In the genomic region with DNA sequence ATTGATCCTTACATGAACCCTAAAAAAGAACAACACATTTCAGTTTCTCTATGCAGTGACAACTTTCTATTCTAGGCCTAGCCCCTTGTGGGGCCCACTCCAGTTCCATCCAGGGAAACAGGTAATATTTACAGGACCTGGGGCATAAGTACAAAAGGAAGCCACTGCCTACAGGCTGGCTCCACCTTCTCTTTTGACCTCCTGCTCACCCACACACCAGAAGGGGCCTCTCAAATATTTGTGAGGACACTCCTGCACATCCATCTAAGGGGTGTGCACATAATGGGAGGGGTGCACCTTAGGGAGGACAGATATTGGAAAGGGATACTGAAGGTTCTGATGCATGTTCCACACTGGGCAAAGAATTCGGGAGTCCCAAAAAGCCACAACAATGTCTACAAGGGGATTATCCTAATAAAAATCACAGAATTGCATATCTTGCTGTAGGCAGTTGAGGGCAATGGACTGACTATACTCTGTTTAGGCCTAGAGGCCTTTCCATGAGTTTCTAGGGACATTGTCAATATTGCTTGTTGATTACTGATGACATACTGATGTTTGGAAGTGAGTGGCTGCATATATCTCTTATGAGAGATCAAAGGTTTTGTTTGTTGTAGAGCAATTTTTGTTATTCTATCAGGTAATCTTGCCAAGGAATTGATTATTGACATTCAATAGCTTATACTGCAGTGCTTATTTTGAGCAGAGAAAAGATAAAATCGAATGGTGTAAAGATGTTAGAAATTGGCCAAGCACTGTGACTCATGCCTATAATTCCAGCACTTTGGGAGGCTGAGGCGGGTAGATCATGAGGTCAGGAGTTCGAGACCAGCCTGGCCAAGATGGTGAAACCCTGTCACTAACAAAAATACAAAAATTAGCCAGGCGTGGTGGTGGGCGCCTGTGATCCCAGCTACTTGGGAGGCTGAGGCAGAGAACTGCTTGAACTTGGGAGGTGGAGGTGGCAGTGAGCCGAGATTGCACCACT, we compare ENCODE assay signal across 1 cellular context.
TF ChIP-seq lines count a peak whose summit lies in the region.

No MANE protein-coding gene starts in this region.

TF ChIP-seq in HepG2, 621 proteins besides CTCF, POLR2A, EP300 and RAD21 (continued from another document and continues in another):
- TF ChIP-seq, protein P1, sequence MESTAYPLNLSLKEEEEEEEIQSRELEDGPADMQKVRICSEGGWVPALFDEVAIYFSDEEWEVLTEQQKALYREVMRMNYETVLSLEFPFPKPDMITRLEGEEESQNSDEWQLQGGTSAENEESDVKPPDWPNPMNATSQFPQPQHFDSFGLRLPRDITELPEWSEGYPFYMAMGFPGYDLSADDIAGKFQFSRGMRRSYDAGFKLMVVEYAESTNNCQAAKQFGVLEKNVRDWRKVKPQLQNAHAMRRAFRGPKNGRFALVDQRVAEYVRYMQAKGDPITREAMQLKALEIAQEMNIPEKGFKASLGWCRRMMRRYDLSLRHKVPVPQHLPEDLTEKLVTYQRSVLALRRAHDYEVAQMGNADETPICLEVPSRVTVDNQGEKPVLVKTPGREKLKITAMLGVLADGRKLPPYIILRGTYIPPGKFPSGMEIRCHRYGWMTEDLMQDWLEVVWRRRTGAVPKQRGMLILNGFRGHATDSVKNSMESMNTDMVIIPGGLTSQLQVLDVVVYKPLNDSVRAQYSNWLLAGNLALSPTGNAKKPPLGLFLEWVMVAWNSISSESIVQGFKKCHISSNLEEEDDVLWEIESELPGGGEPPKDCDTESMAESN (CRISPR knock-in tag; conservative IDR thresholded peaks at IDR 0.05), result peak; percentile 73
- TF ChIP-seq, protein P2, sequence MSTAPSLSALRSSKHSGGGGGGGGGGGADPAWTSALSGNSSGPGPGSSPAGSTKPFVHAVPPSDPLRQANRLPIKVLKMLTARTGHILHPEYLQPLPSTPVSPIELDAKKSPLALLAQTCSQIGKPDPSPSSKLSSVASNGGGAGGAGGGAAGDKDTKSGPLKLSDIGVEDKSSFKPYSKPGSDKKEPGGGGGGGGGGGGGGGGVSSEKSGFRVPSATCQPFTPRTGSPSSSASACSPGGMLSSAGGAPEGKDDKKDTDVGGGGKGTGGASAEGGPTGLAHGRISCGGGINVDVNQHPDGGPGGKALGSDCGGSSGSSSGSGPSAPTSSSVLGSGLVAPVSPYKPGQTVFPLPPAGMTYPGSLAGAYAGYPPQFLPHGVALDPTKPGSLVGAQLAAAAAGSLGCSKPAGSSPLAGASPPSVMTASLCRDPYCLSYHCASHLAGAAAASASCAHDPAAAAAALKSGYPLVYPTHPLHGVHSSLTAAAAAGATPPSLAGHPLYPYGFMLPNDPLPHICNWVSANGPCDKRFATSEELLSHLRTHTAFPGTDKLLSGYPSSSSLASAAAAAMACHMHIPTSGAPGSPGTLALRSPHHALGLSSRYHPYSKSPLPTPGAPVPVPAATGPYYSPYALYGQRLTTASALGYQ (CRISPR knock-in tag; IDR thresholded peaks at IDR 0.05), result peak; percentile 76
- TF ChIP-seq CC2D1A (CRISPR knock-in tag; IDR thresholded peaks at IDR 0.05), result no peak
- peak; percentile 58 for TF ChIP-seq NR2C2 (CRISPR knock-in tag; IDR thresholded peaks at IDR 0.05; ENCODE audit: borderline replicate concordance)
- TF ChIP-seq ZNF546 (CRISPR knock-in tag; conservative IDR thresholded peaks at IDR 0.05), result no peak
- no peak for TF ChIP-seq KDM5A (IDR thresholded peaks at IDR 0.05; ENCODE audit: borderline replicate concordance, low read length)
- no peak for TF ChIP-seq ZBTB7A (CRISPR knock-in tag; IDR thresholded peaks at IDR 0.05)
- TF ChIP-seq PHF20 (CRISPR knock-in tag; IDR thresholded peaks at IDR 0.05), result no peak
- TF ChIP-seq, protein P3, sequence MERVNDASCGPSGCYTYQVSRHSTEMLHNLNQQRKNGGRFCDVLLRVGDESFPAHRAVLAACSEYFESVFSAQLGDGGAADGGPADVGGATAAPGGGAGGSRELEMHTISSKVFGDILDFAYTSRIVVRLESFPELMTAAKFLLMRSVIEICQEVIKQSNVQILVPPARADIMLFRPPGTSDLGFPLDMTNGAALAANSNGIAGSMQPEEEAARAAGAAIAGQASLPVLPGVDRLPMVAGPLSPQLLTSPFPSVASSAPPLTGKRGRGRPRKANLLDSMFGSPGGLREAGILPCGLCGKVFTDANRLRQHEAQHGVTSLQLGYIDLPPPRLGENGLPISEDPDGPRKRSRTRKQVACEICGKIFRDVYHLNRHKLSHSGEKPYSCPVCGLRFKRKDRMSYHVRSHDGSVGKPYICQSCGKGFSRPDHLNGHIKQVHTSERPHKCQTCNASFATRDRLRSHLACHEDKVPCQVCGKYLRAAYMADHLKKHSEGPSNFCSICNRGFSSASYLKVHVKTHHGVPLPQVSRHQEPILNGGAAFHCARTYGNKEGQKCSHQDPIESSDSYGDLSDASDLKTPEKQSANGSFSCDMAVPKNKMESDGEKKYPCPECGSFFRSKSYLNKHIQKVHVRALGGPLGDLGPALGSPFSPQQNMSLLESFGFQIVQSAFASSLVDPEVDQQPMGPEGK (CRISPR knock-in tag; IDR thresholded peaks at IDR 0.05), result peak; percentile 92
- TF ChIP-seq PHF21A (CRISPR knock-in tag; IDR thresholded peaks at IDR 0.05), result peak; percentile 94
- TF ChIP-seq, protein P4, sequence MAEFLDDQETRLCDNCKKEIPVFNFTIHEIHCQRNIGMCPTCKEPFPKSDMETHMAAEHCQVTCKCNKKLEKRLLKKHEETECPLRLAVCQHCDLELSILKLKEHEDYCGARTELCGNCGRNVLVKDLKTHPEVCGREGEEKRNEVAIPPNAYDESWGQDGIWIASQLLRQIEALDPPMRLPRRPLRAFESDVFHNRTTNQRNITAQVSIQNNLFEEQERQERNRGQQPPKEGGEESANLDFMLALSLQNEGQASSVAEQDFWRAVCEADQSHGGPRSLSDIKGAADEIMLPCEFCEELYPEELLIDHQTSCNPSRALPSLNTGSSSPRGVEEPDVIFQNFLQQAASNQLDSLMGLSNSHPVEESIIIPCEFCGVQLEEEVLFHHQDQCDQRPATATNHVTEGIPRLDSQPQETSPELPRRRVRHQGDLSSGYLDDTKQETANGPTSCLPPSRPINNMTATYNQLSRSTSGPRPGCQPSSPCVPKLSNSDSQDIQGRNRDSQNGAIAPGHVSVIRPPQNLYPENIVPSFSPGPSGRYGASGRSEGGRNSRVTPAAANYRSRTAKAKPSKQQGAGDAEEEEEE (CRISPR knock-in tag; IDR thresholded peaks at IDR 0.05; ENCODE audit: borderline replicate concordance), result no peak
- 0 out of 2 replicates have a peak, but pooled peaks have one; percentile 15 for TF ChIP-seq NCOR1 (IDR thresholded peaks at IDR 0.05; ENCODE audit: borderline replicate concordance, low read length)
- TF ChIP-seq SYNCRIP (IDR thresholded peaks at IDR 0.05; ENCODE audit: insufficient read depth, low read depth, low read length), result no peak
- peak; percentile 54 for TF ChIP-seq CBX1 (IDR thresholded peaks at IDR 0.05; ENCODE audit: low read depth)
- no peak for TF ChIP-seq ZNF83 (CRISPR knock-in tag; IDR thresholded peaks at IDR 0.05; ENCODE audit: borderline replicate concordance)
- 0 out of 2 replicates have a peak, but pooled peaks have one; percentile 18 for TF ChIP-seq NCOA1 (CRISPR knock-in tag; IDR thresholded peaks at IDR 0.05)
- TF ChIP-seq, protein P5, sequence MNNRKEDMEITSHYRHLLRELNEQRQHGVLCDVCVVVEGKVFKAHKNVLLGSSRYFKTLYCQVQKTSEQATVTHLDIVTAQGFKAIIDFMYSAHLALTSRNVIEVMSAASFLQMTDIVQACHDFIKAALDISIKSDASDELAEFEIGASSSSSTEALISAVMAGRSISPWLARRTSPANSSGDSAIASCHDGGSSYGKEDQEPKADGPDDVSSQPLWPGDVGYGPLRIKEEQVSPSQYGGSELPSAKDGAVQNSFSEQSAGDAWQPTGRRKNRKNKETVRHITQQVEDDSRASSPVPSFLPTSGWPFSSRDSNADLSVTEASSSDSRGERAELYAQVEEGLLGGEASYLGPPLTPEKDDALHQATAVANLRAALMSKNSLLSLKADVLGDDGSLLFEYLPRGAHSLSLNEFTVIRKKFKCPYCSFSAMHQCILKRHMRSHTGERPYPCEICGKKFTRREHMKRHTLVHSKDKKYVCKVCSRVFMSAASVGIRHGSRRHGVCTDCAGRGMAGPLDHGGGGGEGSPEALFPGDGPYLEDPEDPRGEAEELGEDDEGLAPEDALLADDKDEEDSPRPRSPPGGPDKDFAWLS (CRISPR knock-in tag; IDR thresholded peaks at IDR 0.05; ENCODE audit: borderline replicate concordance), result no peak
- TF ChIP-seq STAG1 (CRISPR knock-in tag; IDR thresholded peaks at IDR 0.05), result no peak
- TF ChIP-seq ZNF674 (CRISPR knock-in tag; IDR thresholded peaks at IDR 0.05; ENCODE audit: low read depth), result no peak
- TF ChIP-seq SRSF1 (optimal IDR thresholded peaks at IDR 0.05; ENCODE audit: low read depth, low read length), result no peak
- no peak for TF ChIP-seq PLRG1 (conservative IDR thresholded peaks at IDR 0.05)
- peak; percentile 77; the same call in 1 of the 2 replicates for TF ChIP-seq CBFB (CRISPR knock-in tag; IDR thresholded peaks at IDR 0.05)
- TF ChIP-seq SNAI1 (CRISPR knock-in tag; IDR thresholded peaks at IDR 0.05; ENCODE audit: borderline replicate concordance), result no peak
- no peak for TF ChIP-seq JUND (CRISPR knock-in tag; IDR thresholded peaks at IDR 0.05)
- peak; percentile 59; the same call in 1 of the 2 replicates for TF ChIP-seq ZNF780A (CRISPR knock-in tag; IDR thresholded peaks at IDR 0.05)
- peak; percentile 81; the same call in 1 of the 2 replicates for TF ChIP-seq ZSCAN30 (CRISPR knock-in tag; IDR thresholded peaks at IDR 0.05)
- no peak for TF ChIP-seq YEATS4 (CRISPR knock-in tag; IDR thresholded peaks at IDR 0.05; ENCODE audit: borderline replicate concordance)
- TF ChIP-seq, protein P6, sequence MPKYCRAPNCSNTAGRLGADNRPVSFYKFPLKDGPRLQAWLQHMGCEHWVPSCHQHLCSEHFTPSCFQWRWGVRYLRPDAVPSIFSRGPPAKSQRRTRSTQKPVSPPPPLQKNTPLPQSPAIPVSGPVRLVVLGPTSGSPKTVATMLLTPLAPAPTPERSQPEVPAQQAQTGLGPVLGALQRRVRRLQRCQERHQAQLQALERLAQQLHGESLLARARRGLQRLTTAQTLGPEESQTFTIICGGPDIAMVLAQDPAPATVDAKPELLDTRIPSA (CRISPR knock-in tag; IDR thresholded peaks at IDR 0.05; ENCODE audit: borderline replicate concordance), result no peak
- no peak for TF ChIP-seq PHB2 (IDR thresholded peaks at IDR 0.05; ENCODE audit: partially characterized antibody)
- no peak for TF ChIP-seq ZNF383 (CRISPR knock-in tag; IDR thresholded peaks at IDR 0.05; ENCODE audit: borderline replicate concordance)
- no peak for TF ChIP-seq KLF13 (CRISPR knock-in tag; IDR thresholded peaks at IDR 0.05)
- peak; percentile 45; the same call in 1 of the 2 replicates for TF ChIP-seq ZNF121 (CRISPR knock-in tag; IDR thresholded peaks at IDR 0.05)
- TF ChIP-seq NR2F2 (IDR thresholded peaks at IDR 0.05; ENCODE audit: borderline replicate concordance, low read depth), result 0 out of 2 replicates have a peak, but pooled peaks have one; percentile 80
- TF ChIP-seq, protein P7, sequence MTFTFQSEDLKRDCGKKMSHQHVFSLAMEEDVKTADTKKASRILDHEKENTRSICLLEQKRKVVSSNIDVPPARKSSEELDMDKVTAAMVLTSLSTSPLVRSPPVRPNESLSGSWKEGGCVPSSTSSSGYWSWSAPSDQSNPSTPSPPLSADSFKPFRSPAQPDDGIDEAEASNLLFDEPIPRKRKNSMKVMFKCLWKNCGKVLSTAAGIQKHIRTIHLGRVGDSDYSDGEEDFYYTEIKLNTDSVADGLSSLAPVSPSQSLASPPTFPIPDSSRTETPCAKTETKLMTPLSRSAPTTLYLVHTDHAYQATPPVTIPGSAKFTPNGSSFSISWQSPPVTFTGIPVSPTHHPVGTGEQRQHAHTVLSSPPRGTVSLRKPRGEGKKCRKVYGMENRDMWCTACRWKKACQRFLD (CRISPR knock-in tag; IDR thresholded peaks at IDR 0.05; ENCODE audit: borderline replicate concordance), result no peak
- TF ChIP-seq NFKB2 (CRISPR knock-in tag; IDR thresholded peaks at IDR 0.05; ENCODE audit: borderline replicate concordance), result no peak
- TF ChIP-seq SNRNP70 (IDR thresholded peaks at IDR 0.05; ENCODE audit: low read depth, low read length), result no peak
- TF ChIP-seq, protein P8, sequence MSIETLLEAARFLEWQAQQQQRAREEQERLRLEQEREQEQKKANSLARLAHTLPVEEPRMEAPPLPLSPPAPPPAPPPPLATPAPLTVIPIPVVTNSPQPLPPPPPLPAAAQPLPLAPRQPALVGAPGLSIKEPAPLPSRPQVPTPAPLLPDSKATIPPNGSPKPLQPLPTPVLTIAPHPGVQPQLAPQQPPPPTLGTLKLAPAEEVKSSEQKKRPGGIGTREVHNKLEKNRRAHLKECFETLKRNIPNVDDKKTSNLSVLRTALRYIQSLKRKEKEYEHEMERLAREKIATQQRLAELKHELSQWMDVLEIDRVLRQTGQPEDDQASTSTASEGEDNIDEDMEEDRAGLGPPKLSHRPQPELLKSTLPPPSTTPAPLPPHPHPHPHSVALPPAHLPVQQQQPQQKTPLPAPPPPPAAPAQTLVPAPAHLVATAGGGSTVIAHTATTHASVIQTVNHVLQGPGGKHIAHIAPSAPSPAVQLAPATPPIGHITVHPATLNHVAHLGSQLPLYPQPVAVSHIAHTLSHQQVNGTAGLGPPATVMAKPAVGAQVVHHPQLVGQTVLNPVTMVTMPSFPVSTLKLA (IDR thresholded peaks at IDR 0.05), result 0 out of 2 replicates have a peak, but pooled peaks have one; percentile 6
- TF ChIP-seq ZFP36 (IDR thresholded peaks at IDR 0.05; ENCODE audit: borderline replicate concordance, low read depth, low read length, partially characterized antibody), result no peak
- TF ChIP-seq TBX3 (IDR thresholded peaks at IDR 0.05; ENCODE audit: borderline replicate concordance), result peak; percentile 65
- TF ChIP-seq HMG20B (CRISPR knock-in tag; conservative IDR thresholded peaks at IDR 0.05), result peak; percentile 72
- TF ChIP-seq SIX1 (CRISPR knock-in tag; IDR thresholded peaks at IDR 0.05; ENCODE audit: borderline replicate concordance), result peak; percentile 92
- TF ChIP-seq RCOR2 (CRISPR knock-in tag; IDR thresholded peaks at IDR 0.05), result peak; percentile 9; the same call in 1 of the 2 replicates
- peak; percentile 65 for TF ChIP-seq SIX4 (CRISPR knock-in tag; IDR thresholded peaks at IDR 0.05)
- TF ChIP-seq ZNF274 (CRISPR knock-in tag; IDR thresholded peaks at IDR 0.05), result no peak
- TF ChIP-seq ZFAT (CRISPR knock-in tag; conservative IDR thresholded peaks at IDR 0.05), result no peak
- TF ChIP-seq CCAR2 (optimal IDR thresholded peaks at IDR 0.05; ENCODE audit: low read depth, low read length), result peak; percentile 37
- peak; percentile 27; the same call in 1 of the 2 replicates for TF ChIP-seq PHF8 (CRISPR knock-in tag; IDR thresholded peaks at IDR 0.05)
- TF ChIP-seq, protein P9, sequence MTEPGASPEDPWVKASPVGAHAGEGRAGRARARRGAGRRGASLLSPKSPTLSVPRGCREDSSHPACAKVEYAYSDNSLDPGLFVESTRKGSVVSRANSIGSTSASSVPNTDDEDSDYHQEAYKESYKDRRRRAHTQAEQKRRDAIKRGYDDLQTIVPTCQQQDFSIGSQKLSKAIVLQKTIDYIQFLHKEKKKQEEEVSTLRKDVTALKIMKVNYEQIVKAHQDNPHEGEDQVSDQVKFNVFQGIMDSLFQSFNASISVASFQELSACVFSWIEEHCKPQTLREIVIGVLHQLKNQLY (CRISPR knock-in tag; IDR thresholded peaks at IDR 0.05), result peak; percentile 42; the same call in 1 of the 2 replicates
- no peak for TF ChIP-seq NFYC (CRISPR knock-in tag; IDR thresholded peaks at IDR 0.05)
- TF ChIP-seq, protein P10, sequence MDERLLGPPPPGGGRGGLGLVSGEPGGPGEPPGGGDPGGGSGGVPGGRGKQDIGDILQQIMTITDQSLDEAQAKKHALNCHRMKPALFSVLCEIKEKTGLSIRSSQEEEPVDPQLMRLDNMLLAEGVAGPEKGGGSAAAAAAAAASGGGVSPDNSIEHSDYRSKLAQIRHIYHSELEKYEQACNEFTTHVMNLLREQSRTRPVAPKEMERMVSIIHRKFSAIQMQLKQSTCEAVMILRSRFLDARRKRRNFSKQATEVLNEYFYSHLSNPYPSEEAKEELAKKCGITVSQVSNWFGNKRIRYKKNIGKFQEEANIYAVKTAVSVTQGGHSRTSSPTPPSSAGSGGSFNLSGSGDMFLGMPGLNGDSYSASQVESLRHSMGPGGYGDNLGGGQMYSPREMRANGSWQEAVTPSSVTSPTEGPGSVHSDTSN (CRISPR knock-in tag; IDR thresholded peaks at IDR 0.05), result no peak
